ENCODE assay signal across 8 cellular contexts in the genomic region with DNA sequence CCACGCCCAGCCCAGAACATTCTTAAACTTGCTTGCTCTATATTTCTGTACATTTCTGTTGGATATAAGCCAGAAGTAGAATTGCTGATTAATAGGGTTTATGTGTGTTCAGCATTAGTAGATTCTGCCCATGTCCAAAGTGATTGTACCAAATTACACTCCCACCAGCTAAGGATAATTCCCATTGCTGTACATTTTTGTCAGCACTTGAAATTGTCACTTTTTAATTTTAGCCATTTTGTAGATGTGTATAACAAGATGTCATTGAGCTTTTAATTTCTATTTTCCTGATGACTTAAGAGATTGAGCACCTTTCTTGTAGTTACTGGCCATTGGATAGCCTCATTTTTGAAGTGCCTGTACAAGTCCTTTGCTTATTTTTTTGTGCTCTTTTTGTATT. TPM values are rescaled to one million over a fixed set of nuclear protein-coding genes. Genes with fewer than 3 reads are reported as not detected.
"Had no signal": no experiment of that assay in that cellular context is flagged by ENCODE, and none has a peak within 500 bp of the region (broad histone marks: within the 10 kb centered on the region; RNA-seq: fewer than 3 reads in every experiment).

No MANE protein-coding gene starts in this region.

- DNase-seq: H9, HCEC 1CT, KBM-7 had no signal

- H3K27ac ChIP-seq: KMS-11 had no signal

- H3K4me2 ChIP-seq: GM23338, KMS-11 had no signal

- ATAC-seq: GM23338 had no signal

- H3K4me3 ChIP-seq: GM23338 had no signal

- H2AFZ ChIP-seq: GM23338 had no signal

- H3K9ac ChIP-seq: KMS-11 had no signal

- FAIRE-seq: H1, H54, HTR-8/SVneo had no signal

RNA-seq across cellular contexts. Expression of a gene that starts 46.4 kb away (rescaled TPM):
- total RNA-seq: GM23338, H1, H9 had no signal
- polyA plus RNA-seq: GM23338, H1 had no signal
